Comparison of ENCODE assay signal across 8 cellular contexts in the genomic region with DNA sequence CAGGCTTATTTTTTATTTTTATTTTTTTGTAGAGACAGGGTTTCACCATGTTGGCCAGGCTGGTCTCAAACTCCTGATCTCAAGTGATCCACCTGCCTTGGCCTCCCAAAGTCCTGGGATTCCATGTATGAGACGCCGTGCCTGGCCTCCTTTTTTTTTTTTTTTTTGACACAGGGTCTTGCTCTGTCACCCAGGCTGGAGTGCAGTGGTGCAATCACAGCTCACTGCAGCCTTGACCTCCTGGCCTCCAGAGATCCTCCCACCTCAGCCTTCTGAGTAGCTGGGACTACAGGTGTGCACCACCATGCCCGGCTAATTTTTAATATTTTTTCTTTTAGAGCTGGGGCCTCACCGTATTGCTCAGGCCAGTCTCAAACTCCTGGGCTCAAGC.
DNase-seq lines count a peak whose midpoint lies in the region; ATAC-seq and TF ChIP-seq lines count a peak whose summit lies in the region.
"Not testable (repeated sequence)": the region's sequence is repeated elsewhere in the genome, so short reads cannot be mapped to it uniquely, and the experiment has no call there.

No MANE protein-coding gene starts in this region.

- H2AFZ ChIP-seq in Karpas-422 (ENCODE audit: low read length): peak overlapping the region; percentile 90; the same call in 1 of the 2 replicates

- not testable (repeated sequence) for TF ChIP-seq POLR2A in esophagus squamous epithelium (IDR thresholded peaks at IDR 0.05); ovary (IDR thresholded peaks at IDR 0.05)

- H3K9ac ChIP-seq in BLaER1 treated with 17β-estradiol and CSF1 and Interleukin-3, amounts not matched to agents 10 nM and 100 nM: peak overlapping the region; percentile 15 to 72 (median 58); a peak in 20 of 22 replicates
- H3K9ac ChIP-seq in Karpas-422 (ENCODE audit: low read length) (peak overlapping the region; percentile 61), liver (ENCODE audit: low read depth in 1 of 2, low read length in 2 of 2) (peak overlapping the region in 1 of 2 donors; percentile 89)

- ATAC-seq in activated B cell treated with CpG ODN at 0.5 μM for 24 hours (ENCODE audit: low read depth): not testable (repeated sequence)

- not testable (repeated sequence) for H3K27me3 Mint-ChIP-seq in activated B cell treated with CpG ODN at 0.5 μM for 24 hours

- H3K4me2 ChIP-seq in BLaER1 treated with 17β-estradiol and CSF1 and Interleukin-3, amounts not matched to agents 10 nM and 100 nM: peak overlapping the region; percentile 71 to 98 (median 84)
- H3K4me2 ChIP-seq in Karpas-422 (ENCODE audit: low read depth, low read length, poor library complexity, severe bottlenecking): peak overlapping the region; percentile 83

- H3K4me1 ChIP-seq in BLaER1 treated with 17β-estradiol and CSF1 and Interleukin-3, amounts not matched to agents 10 nM and 100 nM: peaks cover 67 to 89% (median 84%) of the 10 kb centered on the region in 10 experiments
- H3K4me1 ChIP-seq in Karpas-422 (ENCODE audit: low read length) (peaks cover 35% of the 10 kb centered on the region), esophagus squamous epithelium (peaks cover 55 to 75% (median 67%) of the 10 kb centered on the region in 3 donors), liver (ENCODE audit: control insufficient read depth in 4 of 4, insufficient read depth in 4 of 4, low read length in 3 of 4) (peaks cover 16 to 49% (median 32%) of the 10 kb centered on the region in 4 donors), ovary (ENCODE audit: insufficient read depth) (peaks cover 12% of the 10 kb centered on the region)

- not testable (repeated sequence) for H3K79me2 ChIP-seq in Karpas-422 (ENCODE audit: low read length)

- H3K4me3 Mint-ChIP-seq in activated B cell treated with CpG ODN at 0.5 μM for 24 hours: peak overlapping the region; percentile 66

- TF ChIP-seq EP300 in ovary (IDR thresholded peaks at IDR 0.05): not testable (repeated sequence)

- intact Hi-C loops in activated B cell treated with CpG ODN at 0.5 μM for 24 hours (cut with micrococcal nuclease): loop anchor here (5.0 kb wide), 1 partner anchor 36 kb away; no protein-coding TSS in a partner anchor
- intact Hi-C loops in esophagus squamous epithelium (cut with DNase I): loop anchor here (5.0 to 10.0 kb wide), 2 partner anchors 62 to 66 kb away; a partner anchor contains a TSS
- intact Hi-C loops in ovary (cut with DNase I): loop anchor here (2.0 to 10.0 kb wide), 4 partner anchors 34 to 68 kb away; a partner anchor contains a TSS

- H3K27ac ChIP-seq in BLaER1 treated with 17β-estradiol and CSF1 and Interleukin-3, amounts not matched to agents 10 nM and 100 nM: peak overlapping the region; percentile 46 to 72 (median 63); a peak in 21 of 22 replicates
- H3K27ac ChIP-seq in Karpas-422 (ENCODE audit: low read length) (peak overlapping the region; percentile 86; the same call in 1 of the 2 replicates), esophagus squamous epithelium (peak overlapping the region; percentile 84 to 91 (median 90)), liver (ENCODE audit: low read depth in 1 of 2, low read length in 2 of 2) (peak overlapping the region; percentile 87 to 93), ovary (peak overlapping the region; percentile 70 to 81), temporal lobe (ENCODE audit: low read depth, low read length) (peak overlapping the region; percentile 98)

- not testable (repeated sequence) for H3K9me2 ChIP-seq in Karpas-422 (replicated peaks; ENCODE audit: insufficient read depth, low read length)

- not testable (repeated sequence) for DNase-seq in Karpas-422; activated B cell treated with CpG ODN at 0.5 μM for 24 hours; astrocyte of the cerebellum (ENCODE audit: low read depth); esophagus squamous epithelium (lab: John Stamatoyannopoulos, UW)
- peak in 2 of 5 donors; percentile 49 to 63 for DNase-seq in ovary

- peaks cover 37% of the 10 kb centered on the region for H3K4me1 Mint-ChIP-seq in activated B cell treated with CpG ODN at 0.5 μM for 24 hours

- H4K20me1 ChIP-seq in BLaER1 treated with 17β-estradiol and CSF1 and Interleukin-3, amounts not matched to agents 10 nM and 100 nM: peaks cover 0 to 61% (median 18%) of the 10 kb centered on the region in 11 experiments; a peak in 12 of 22 replicates
- not testable (repeated sequence) for H4K20me1 ChIP-seq in Karpas-422 (ENCODE audit: insufficient read depth, low read depth, low read length)

- not testable (repeated sequence) for H3K27ac Mint-ChIP-seq in activated B cell treated with CpG ODN at 0.5 μM for 24 hours

- not testable (repeated sequence) for H3K27me3 ChIP-seq in BLaER1 treated with 17β-estradiol and CSF1 and Interleukin-3, amounts not matched to agents 10 nM and 100 nM; Karpas-422 (ENCODE audit: low read length); esophagus squamous epithelium; liver (ENCODE audit: control insufficient read depth in 4 of 4, insufficient read depth in 4 of 4, low read length in 3 of 4); ovary

- not testable (repeated sequence) for H3K9me3 Mint-ChIP-seq in activated B cell treated with CpG ODN at 0.5 μM for 24 hours

- CTCF ChIA-PET in activated B cell treated with CpG ODN at 0.5 μM for 24 hours (lab: Charles Lee): interaction anchor here (0.7 to 2.9 kb wide), 4 partner anchors 21 to 68 kb away, joined by 3 to 14 read pairs (median 3); a partner anchor contains a TSS

- peaks cover 11% of the 10 kb centered on the region for H3K36me3 Mint-ChIP-seq in activated B cell treated with CpG ODN at 0.5 μM for 24 hours (ENCODE audit: low read depth)

- peaks cover 0 to 11% (median 0%) of the 10 kb centered on the region in 11 experiments; a peak in 6 of 22 replicates for H3K36me3 ChIP-seq in BLaER1 treated with 17β-estradiol and CSF1 and Interleukin-3, amounts not matched to agents 10 nM and 100 nM
- H3K36me3 ChIP-seq in Karpas-422 (ENCODE audit: insufficient read depth, low read length); esophagus squamous epithelium; liver (ENCODE audit: control insufficient read depth in 4 of 4, insufficient read depth in 3 of 4, low read depth in 1 of 4, low read length in 3 of 4); ovary: not testable (repeated sequence)

- in situ Hi-C loops in astrocyte of the cerebellum (cut with HindIII; ENCODE audit: low sequenced_read_pairs): not testable (repeated sequence)

- not testable (repeated sequence) for H3K9me3 ChIP-seq in BLaER1 treated with 17β-estradiol and CSF1 and Interleukin-3, amounts not matched to agents 10 nM and 100 nM (replicated peaks in 1 of 11); Karpas-422 (ENCODE audit: low read length); esophagus squamous epithelium; liver (ENCODE audit: control insufficient read depth in 4 of 4, low read length in 3 of 4); ovary

- 15 to 17% methylated on average over 3 to 4 of the region's 4 CpGs for WGBS in esophagus squamous epithelium, 2 donors
- WGBS in liver: 30% methylated on average over 4 of the region's 4 CpGs
- WGBS in ovary, 3 donors: 3 to 17% (median 16%) methylated on average over 4 of the region's 4 CpGs

- peak overlapping the region; percentile 8 to 49 (median 37); a peak in 15 of 20 replicates for H3K4me3 ChIP-seq in BLaER1 treated with 17β-estradiol and CSF1 and Interleukin-3, amounts not matched to agents 10 nM and 100 nM
- H3K4me3 ChIP-seq in Karpas-422 (ENCODE audit: low read length) (peak overlapping the region; percentile 54; the same call in 1 of the 2 replicates), astrocyte of the cerebellum (ENCODE audit: low read depth, low read length) (peak overlapping the region; percentile 16), esophagus squamous epithelium (peak overlapping the region in 3 of 4 donors; percentile 21 to 54 (median 31)), liver (ENCODE audit: low read depth in 1 of 3, low read length in 3 of 3) (peak overlapping the region in 1 of 3 donors; percentile 20)
- not testable (repeated sequence) for H3K4me3 ChIP-seq in ovary

- not testable (repeated sequence) for TF ChIP-seq CTCF in activated B cell treated with CpG ODN at 0.5 μM for 24 hours (IDR thresholded peaks at IDR 0.05); astrocyte of the cerebellum (IDR thresholded peaks at IDR 0.05; ENCODE audit: low read depth, low read length, missing control alignments); esophagus squamous epithelium (IDR thresholded peaks at IDR 0.05); liver (IDR thresholded peaks at IDR 0.05; ENCODE audit: low read depth, low read length, missing input control); ovary (IDR thresholded peaks at IDR 0.05)

- POLR2A ChIA-PET in activated B cell treated with CpG ODN at 0.5 μM for 24 hours (lab: Charles Lee): interaction anchor here (0.7 to 8.6 kb wide), 11 partner anchors 9 to 694 kb away, joined by 3 to 121 read pairs (median 9); a partner anchor contains a TSS

- not testable (repeated sequence) for TF ChIP-seq RAD21 in liver (IDR thresholded peaks at IDR 0.05)
